25 cellular contexts compared by ENCODE assay signal in the genomic region with DNA sequence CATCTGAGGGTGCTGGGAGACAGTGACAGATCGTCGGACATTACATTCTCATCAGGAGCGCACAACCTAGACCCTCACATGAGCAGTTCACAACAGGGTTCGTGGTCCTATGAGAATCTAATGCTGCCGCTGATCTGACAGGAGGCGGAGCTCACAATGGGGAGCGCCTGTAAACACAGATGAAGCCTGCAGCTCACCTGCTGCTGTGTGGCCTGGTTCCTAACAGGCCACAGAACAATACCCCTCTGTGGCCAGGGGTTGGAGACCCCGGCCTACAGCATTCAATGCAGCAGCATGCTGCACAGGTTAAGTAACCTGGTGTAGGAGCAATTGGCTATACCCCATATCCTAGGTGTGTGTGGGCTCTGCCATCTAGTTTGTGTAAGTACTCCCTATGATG. TPM values are rescaled to one million over a fixed set of nuclear protein-coding genes. Genes with fewer than 3 reads are reported as not detected.
DNase-seq lines count a peak whose midpoint lies in the region; ATAC-seq and TF ChIP-seq lines count a peak whose summit lies in the region.
"Had no signal": no experiment of that assay in that cellular context is flagged by ENCODE, and none has a peak within 500 bp of the region (broad histone marks: within the 10 kb centered on the region; RNA-seq: fewer than 3 reads in every experiment).

No MANE protein-coding gene starts in this region.

- H3K9me3 Mint-ChIP-seq in memory B cell (no peaks in the 10 kb centered on the region), glutamatergic neuron (ENCODE audit: unreplicated experiment) (peaks cover 8% of the 10 kb centered on the region)
- H3K9me3 Mint-ChIP-seq: HFFc6, T-cell had no signal

- POLR2A ChIA-PET in PC-3 (lab: Charles Lee; ENCODE audit: unreplicated experiment), result no interaction called here

- no peaks in the 10 kb centered on the region for H3K9me3 ChIP-seq in PC-3 (ENCODE audit: low read length)
- H3K9me3 ChIP-seq: BE2C, HAP-1 had no signal

- H4K20me1 ChIP-seq in PC-3 (ENCODE audit: low read length), result no peaks in the 10 kb centered on the region

- H3K36me3 ChIP-seq in PC-3 (ENCODE audit: low read depth, low read length), result no peaks in the 10 kb centered on the region
- H3K36me3 ChIP-seq: BE2C, HAP-1 had no signal

- peak overlapping the region; percentile 23; the same call in 1 of the 2 replicates for H3K9ac ChIP-seq in PC-3 (ENCODE audit: low read length)

- H2AFZ ChIP-seq in PC-3 (ENCODE audit: low read length), result peak overlapping the region; percentile 75; the same call in 1 of the 2 replicates

- intact Hi-C loops in PC-3 (cut with micrococcal nuclease), result loop anchor here (1.0 kb wide), 4 partner anchors 555 to 695 kb away; no protein-coding TSS in a partner anchor

- CTCF ChIA-PET in PC-3 (lab: Charles Lee), result no interaction called here

- no peaks in the 10 kb centered on the region for H3K9me2 ChIP-seq in PC-3 (replicated peaks; ENCODE audit: low read length)

- H3K4me2 ChIP-seq in PC-3 (ENCODE audit: low read length), result no peak overlapping the region

- ATAC-seq in PC-3 (no peak), memory B cell (ENCODE audit: low read depth) (no peak)

- H3K4me1 Mint-ChIP-seq in memory B cell, result peaks cover 3% of the 10 kb centered on the region
- H3K4me1 Mint-ChIP-seq in glutamatergic neuron (ENCODE audit: low read depth, unreplicated experiment), result peaks cover 2% of the 10 kb centered on the region

- no peak overlapping the region for H3K4me3 Mint-ChIP-seq in memory B cell
- no peak overlapping the region for H3K4me3 Mint-ChIP-seq in glutamatergic neuron (ENCODE audit: unreplicated experiment)
- H3K4me3 Mint-ChIP-seq: HFFc6, T-cell had no signal

- peaks cover 6% of the 10 kb centered on the region; the same call in 1 of the 2 replicates for H3K4me1 ChIP-seq in PC-3 (ENCODE audit: insufficient read depth, low read length)
- H3K4me1 ChIP-seq: BE2C, HAP-1 had no signal

- H3K27ac ChIP-seq in 22Rv1 (peak overlapping the region; percentile 30; the same call in 1 of the 2 replicates), PC-3 (ENCODE audit: low read length) (no peak overlapping the region)
- H3K27ac ChIP-seq: HL-60 had no signal

- H3K27me3 ChIP-seq in PC-3 (ENCODE audit: low read length), result no peaks in the 10 kb centered on the region
- H3K27me3 ChIP-seq: BE2C had no signal

- TF ChIP-seq CTCF in 22Rv1 (IDR thresholded peaks at IDR 0.05) (no peak), PC-3 (conservative IDR thresholded peaks at IDR 0.05; ENCODE audit: low read depth, low read length) (no peak), glutamatergic neuron (IDR thresholded peaks at IDR 0.05; ENCODE audit: partially characterized antibody, unreplicated experiment) (no peak)

- H3K27me3 Mint-ChIP-seq in memory B cell (peaks cover 2% of the 10 kb centered on the region), glutamatergic neuron (ENCODE audit: unreplicated experiment) (peaks cover 4% of the 10 kb centered on the region)

- DNase-seq in NCI-H1417 (lab: John Stamatoyannopoulos, UW), result peak in 2 of 3 experiments; percentile 33 to 64
- DNase-seq in NCI-H1417 treated with DMSO at 0.1 percent for 48 hours (lab: John Stamatoyannopoulos, UW), result no peak
- DNase-seq in PC-3, result no peak
- no peak for DNase-seq in memory B cell (ENCODE audit: low spot score in 2 of 2)
- no peak for DNase-seq in retina
- no peak for DNase-seq in glutamatergic neuron
- no peak for DNase-seq in mesenteric fat pad (ENCODE audit: low spot score)
- DNase-seq: 8988T; ACHN; BE2C; Calu3; DND-41; GOT3; HFFc6; NCI-H1092; NCI-H1436 treated with DMSO at 0.1 percent for 48 hours; NCI-H187 treated with DMSO at 0.1 percent for 48 hours; NK-92 treated with Interleukin-12 subunit alpha and Interleukin-12 subunit beta, amount 100 ng/mL, for 24 hours; Right ventricle myocardium superior; RPMI8226; T-cell had no signal

- BruUV-seq in PC-3 (replicated peaks; lab: Mats Ljungman, UMichigan), result no TSS peak

- no peaks in the 10 kb centered on the region for H3F3A ChIP-seq in PC-3 (ENCODE audit: low read length, unreplicated experiment)

- peak overlapping the region; percentile 39 for H3K27ac Mint-ChIP-seq in memory B cell
- H3K27ac Mint-ChIP-seq in glutamatergic neuron (ENCODE audit: unreplicated experiment), result no peak overlapping the region

- H3K36me3 Mint-ChIP-seq in memory B cell, result no peaks in the 10 kb centered on the region
- H3K36me3 Mint-ChIP-seq in glutamatergic neuron (ENCODE audit: unreplicated experiment), result no peaks in the 10 kb centered on the region
- H3K36me3 Mint-ChIP-seq: T-cell had no signal

- H3K4me3 ChIP-seq in PC-3 (ENCODE audit: low read length), result no peak overlapping the region
- H3K4me3 ChIP-seq: HAP-1 had no signal

- no peaks in the 10 kb centered on the region for H3K79me2 ChIP-seq in PC-3 (ENCODE audit: low read length)

RNA-seq across cellular contexts. Expression of a gene that starts 19.5 kb away (rescaled TPM):
- total RNA-seq in PC-3 (2014; rRNA removed) (not detected in 2 replicates), glutamatergic neuron (ENCODE audit: unreplicated experiment) (not detected), mesenteric fat pad (not detected)
- total RNA-seq: Calu3, HFFc6, Right ventricle myocardium superior, SK-MEL-5 had no signal

Comparison
In these comparisons a context has a peak if more than half of its experiments do, and no peak if none do; other contexts are left out.
1. DNase-seq: peak in NCI-H1417 (2 of 3); none in NCI-H1417 treated with DMSO at 0.1 percent for 48 hours (single experiment), PC-3 (single experiment), memory B cell (0 of 2), retina (single experiment), glutamatergic neuron (single experiment) and mesenteric fat pad (single experiment).